In genomic region chr4:163755013-163755412, GRCh38 we compare ENCODE assay signal across 8 cellular contexts.
A peak's percentile ranks its signal among the peaks of the same experiment; 100 is the strongest.
DNase-seq lines count a peak whose midpoint lies in the region; ATAC-seq, FAIRE-seq and TF ChIP-seq lines count a peak whose summit lies in the region.

No MANE protein-coding gene starts in this region.

- no peaks in the 10 kb centered on the region for H3K36me3 Mint-ChIP-seq in naive thymus-derived CD8-positive, alpha-beta T cell

- POLR2A ChIA-PET in naive thymus-derived CD8-positive, alpha-beta T cell (lab: Charles Lee): no interaction called here

- no peaks in the 10 kb centered on the region for H3K36me3 ChIP-seq in H7 (replicated peaks; ENCODE audit: control insufficient read depth, insufficient read depth, low read length)

- H3K27me3 ChIP-seq in H7 (ENCODE audit: control insufficient read depth, insufficient read depth, low read length): no peaks in the 10 kb centered on the region

- ATAC-seq in HG03175 (IDR thresholded peaks at IDR 0.05; ENCODE audit: unreplicated experiment): peak; percentile 77
- ATAC-seq in SK-N-SH treated with all-trans-retinoic acid at 6 μM for 48 hours: peak; percentile 84
- ATAC-seq in naive thymus-derived CD8-positive, alpha-beta T cell: peak; percentile 33 to 70

- peak; percentile 81 for FAIRE-seq in GM19239 (lab: Jason Lieb, UNC)

- H3K9me3 Mint-ChIP-seq in naive thymus-derived CD8-positive, alpha-beta T cell: no peaks in the 10 kb centered on the region

- H3K4me3 ChIP-seq in AG09309 (ENCODE audit: control insufficient read depth, low read depth, low read length) (no peak overlapping the region), H7 (ENCODE audit: insufficient read depth, low read depth, low read length) (no peak overlapping the region)

- peak; percentile 49 for TF ChIP-seq CTCF in AG09309 (IDR thresholded peaks at IDR 0.05; ENCODE audit: control insufficient read depth, insufficient read depth, low read depth, low read length, missing control alignments)

- DNase-seq in AG09309 (ENCODE audit: low read depth) (peak; percentile 3), GM19239 (ENCODE audit: insufficient read length, low spot score) (no peak), H7 (no peak), NCI-H526 treated with DMSO at 0.1 percent for 48 hours (lab: John Stamatoyannopoulos, UW) (no peak), C1 segment of cervical spinal cord (lab: John Stamatoyannopoulos, UW) (no peak)
- peak in 4 of 10 donors; percentile 7 to 41 (median 25) for DNase-seq in naive thymus-derived CD8-positive, alpha-beta T cell

- H3K4me1 Mint-ChIP-seq in naive thymus-derived CD8-positive, alpha-beta T cell: peaks cover 0 to 6% (median 2%) of the 10 kb centered on the region in 4 donors

- no peak overlapping the region for H3K27ac Mint-ChIP-seq in naive thymus-derived CD8-positive, alpha-beta T cell

- H3K27me3 Mint-ChIP-seq in naive thymus-derived CD8-positive, alpha-beta T cell: peaks cover 0 to 4% (median 0%) of the 10 kb centered on the region in 5 donors

- H3K4me3 Mint-ChIP-seq in naive thymus-derived CD8-positive, alpha-beta T cell: peak overlapping the region in 3 of 10 donors; percentile 16 to 52 (median 49)

TF ChIP-seq in SK-N-SH treated with all-trans-retinoic acid at 6 μM for 48 hours, 23 proteins besides CTCF, POLR2A, EP300 and RAD21:
- no peak for TF ChIP-seq TCF4 (CRISPR knock-in tag; IDR thresholded peaks at IDR 0.05; ENCODE audit: borderline replicate concordance)
- no peak for TF ChIP-seq TOX (CRISPR knock-in tag; IDR thresholded peaks at IDR 0.05; ENCODE audit: borderline replicate concordance)
- TF ChIP-seq ZFP30 (CRISPR knock-in tag; IDR thresholded peaks at IDR 0.05): no peak
- TF ChIP-seq CREB5 (CRISPR knock-in tag; IDR thresholded peaks at IDR 0.05; ENCODE audit: low read depth): no peak
- no peak for TF ChIP-seq ISL1 (CRISPR knock-in tag; IDR thresholded peaks at IDR 0.05)
- no peak for TF ChIP-seq ZNF70 (CRISPR knock-in tag; IDR thresholded peaks at IDR 0.05)
- no peak for TF ChIP-seq ARNTL (CRISPR knock-in tag; IDR thresholded peaks at IDR 0.05; ENCODE audit: borderline replicate concordance, low read depth)
- no peak for TF ChIP-seq TSHZ2 (CRISPR knock-in tag; IDR thresholded peaks at IDR 0.05)
- no peak for TF ChIP-seq ZNF565 (CRISPR knock-in tag; conservative IDR thresholded peaks at IDR 0.05; ENCODE audit: low read depth)
- TF ChIP-seq PPARA (CRISPR knock-in tag; IDR thresholded peaks at IDR 0.05; ENCODE audit: borderline replicate concordance): no peak
- TF ChIP-seq CSDC2 (CRISPR knock-in tag; IDR thresholded peaks at IDR 0.05): no peak
- no peak for TF ChIP-seq ZC3H10 (CRISPR knock-in tag; IDR thresholded peaks at IDR 0.05)
- TF ChIP-seq, protein P1, sequence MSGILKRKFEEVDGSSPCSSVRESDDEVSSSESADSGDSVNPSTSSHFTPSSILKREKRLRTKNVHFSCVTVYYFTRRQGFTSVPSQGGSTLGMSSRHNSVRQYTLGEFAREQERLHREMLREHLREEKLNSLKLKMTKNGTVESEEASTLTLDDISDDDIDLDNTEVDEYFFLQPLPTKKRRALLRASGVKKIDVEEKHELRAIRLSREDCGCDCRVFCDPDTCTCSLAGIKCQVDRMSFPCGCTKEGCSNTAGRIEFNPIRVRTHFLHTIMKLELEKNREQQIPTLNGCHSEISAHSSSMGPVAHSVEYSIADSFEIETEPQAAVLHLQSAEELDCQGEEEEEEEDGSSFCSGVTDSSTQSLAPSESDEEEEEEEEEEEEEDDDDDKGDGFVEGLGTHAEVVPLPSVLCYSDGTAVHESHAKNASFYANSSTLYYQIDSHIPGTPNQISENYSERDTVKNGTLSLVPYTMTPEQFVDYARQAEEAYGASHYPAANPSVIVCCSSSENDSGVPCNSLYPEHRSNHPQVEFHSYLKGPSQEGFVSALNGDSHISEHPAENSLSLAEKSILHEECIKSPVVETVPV (CRISPR knock-in tag; IDR thresholded peaks at IDR 0.05): no peak
- TF ChIP-seq PATZ1 (CRISPR knock-in tag; IDR thresholded peaks at IDR 0.05; ENCODE audit: borderline replicate concordance): no peak
- no peak for TF ChIP-seq RARB (CRISPR knock-in tag; IDR thresholded peaks at IDR 0.05)
